In genomic region chr22:26481694-26482093, GRCh38 we compare ENCODE assay signal across 11 cellular contexts. TPM values are rescaled to one million over a fixed set of nuclear protein-coding genes. Genes with fewer than 3 reads are reported as not detected.
DNase-seq lines count a peak whose midpoint lies in the region; ATAC-seq and TF ChIP-seq lines count a peak whose summit lies in the region.
"Had no signal": no experiment of that assay in that cellular context is flagged by ENCODE, and none has a peak within 500 bp of the region (broad histone marks: within the 10 kb centered on the region; RNA-seq: fewer than 3 reads in every experiment).

No MANE protein-coding gene starts in this region.

- peak overlapping the region; percentile 92 for H3K4me3 Mint-ChIP-seq in activated CD4-positive, alpha-beta T cell treated with anti-CD3 and anti-CD28 coated beads, Interleukin-2, amount 10 ng/mL, durations not matched to agents 7 days and 5 days
- H3K4me3 Mint-ChIP-seq in dendritic cell treated with granulocyte-macrophage colony-stimulating factor and Interleukin-4, amounts not matched to agents 40 ng/mL and 50 ng/mL, for 4 days = peak overlapping the region; percentile 52

- intact Hi-C loops in dendritic cell treated with granulocyte-macrophage colony-stimulating factor and Interleukin-4, amounts not matched to agents 40 ng/mL and 50 ng/mL, for 4 days (cut with micrococcal nuclease) = no loop called here

- peak overlapping the region; percentile 97 for H3K27ac Mint-ChIP-seq in activated CD4-positive, alpha-beta T cell treated with anti-CD3 and anti-CD28 coated beads, Interleukin-2, amount 10 ng/mL, durations not matched to agents 7 days and 5 days
- H3K27ac Mint-ChIP-seq in dendritic cell treated with granulocyte-macrophage colony-stimulating factor and Interleukin-4, amounts not matched to agents 40 ng/mL and 50 ng/mL, for 4 days = peak overlapping the region; percentile 95

- H3K36me3 Mint-ChIP-seq in activated CD4-positive, alpha-beta T cell treated with anti-CD3 and anti-CD28 coated beads, Interleukin-2, amount 10 ng/mL, durations not matched to agents 7 days and 5 days (ENCODE audit: low read depth) = peaks cover 24% of the 10 kb centered on the region
- peaks cover 60% of the 10 kb centered on the region for H3K36me3 Mint-ChIP-seq in dendritic cell treated with granulocyte-macrophage colony-stimulating factor and Interleukin-4, amounts not matched to agents 40 ng/mL and 50 ng/mL, for 4 days (ENCODE audit: low read depth)

- H3K27me3 Mint-ChIP-seq in activated CD4-positive, alpha-beta T cell treated with anti-CD3 and anti-CD28 coated beads, Interleukin-2, amount 10 ng/mL, durations not matched to agents 7 days and 5 days = no peaks in the 10 kb centered on the region
- H3K27me3 Mint-ChIP-seq in dendritic cell treated with granulocyte-macrophage colony-stimulating factor and Interleukin-4, amounts not matched to agents 40 ng/mL and 50 ng/mL, for 4 days = no peaks in the 10 kb centered on the region

- no peak overlapping the region for H3K4me3 ChIP-seq in skin epidermis
- H3K4me3 ChIP-seq: colonic mucosa had no signal

- H3K4me1 Mint-ChIP-seq in activated CD4-positive, alpha-beta T cell treated with anti-CD3 and anti-CD28 coated beads, Interleukin-2, amount 10 ng/mL, durations not matched to agents 7 days and 5 days = peaks cover 82% of the 10 kb centered on the region
- peaks cover 84% of the 10 kb centered on the region for H3K4me1 Mint-ChIP-seq in dendritic cell treated with granulocyte-macrophage colony-stimulating factor and Interleukin-4, amounts not matched to agents 40 ng/mL and 50 ng/mL, for 4 days (ENCODE audit: low read depth)

- peak overlapping the region in 17 of 21 experiments; percentile 29 to 99 (median 72) for H3K27ac ChIP-seq in skin epidermis
- H3K27ac ChIP-seq: colonic mucosa, heart right ventricle had no signal

- ATAC-seq in GM21717 (IDR thresholded peaks at IDR 0.05; ENCODE audit: unreplicated experiment) (no peak), HG02678 (IDR thresholded peaks at IDR 0.05; ENCODE audit: unreplicated experiment) (no peak)
- ATAC-seq: heart right ventricle had no signal

- POLR2A ChIA-PET in activated CD4-positive, alpha-beta T cell treated with anti-CD3 and anti-CD28 coated beads, Interleukin-2, amount 10 ng/mL, durations not matched to agents 7 days and 5 days (lab: Charles Lee) = no interaction called here
- POLR2A ChIA-PET in HEK293T (lab: Yijun Ruan, JAX) = interaction anchor here (1.2 kb wide), 1 partner anchor 77 kb away, joined by 3 read pairs; no protein-coding TSS in a partner anchor

- no peaks in the 10 kb centered on the region for H3K9me3 Mint-ChIP-seq in activated CD4-positive, alpha-beta T cell treated with anti-CD3 and anti-CD28 coated beads, Interleukin-2, amount 10 ng/mL, durations not matched to agents 7 days and 5 days
- no peaks in the 10 kb centered on the region for H3K9me3 Mint-ChIP-seq in dendritic cell treated with granulocyte-macrophage colony-stimulating factor and Interleukin-4, amounts not matched to agents 40 ng/mL and 50 ng/mL, for 4 days

- CTCF ChIA-PET in activated CD4-positive, alpha-beta T cell treated with anti-CD3 and anti-CD28 coated beads, Interleukin-2, amount 10 ng/mL, durations not matched to agents 7 days and 5 days (lab: Charles Lee) = interaction anchor here (0.7 to 4.5 kb wide), 8 partner anchors 8 to 192 kb away, joined by 3 to 23 read pairs (median 3); no protein-coding TSS in a partner anchor
- CTCF ChIA-PET in HEK293T (lab: Yijun Ruan, JAX) = no interaction called here

- DNase-seq in activated CD4-positive, alpha-beta T cell treated with anti-CD3 and anti-CD28 coated beads, Interleukin-2, amount 10 ng/mL, durations not matched to agents 7 days and 5 days = no peak
- DNase-seq in activated CD4-positive, alpha-beta T cell treated with anti-CD3 and anti-CD28 coated beads for 1 hour = no peak
- peak; percentile 57 for DNase-seq in NAMALWA (ENCODE audit: low spot score)
- DNase-seq in HEK293T (ENCODE audit: extremely low spot score) = no peak
- DNase-seq: colonic mucosa; heart right ventricle; stimulated activated CD4-positive, alpha-beta T cell treated with anti-CD3 and anti-CD28 coated beads, Interleukin-4, amount 100 ng/mL, for 24 hours had no signal

TF ChIP-seq in HEK293T, 16 proteins besides CTCF, POLR2A, EP300 and RAD21:
- TF ChIP-seq ZNF384 (IDR thresholded peaks at IDR 0.05) (no peak), L3MBTL2 (conservative IDR thresholded peaks at IDR 0.05) (no peak), BHLHE40 (IDR thresholded peaks at IDR 0.05; ENCODE audit: borderline replicate concordance) (no peak), SUZ12 (IDR thresholded peaks at IDR 0.05) (no peak), FOXA1 (IDR thresholded peaks at IDR 0.05) (no peak), HDGF (IDR thresholded peaks at IDR 0.05; ENCODE audit: borderline replicate concordance) (no peak), FOXM1 (IDR thresholded peaks at IDR 0.05; ENCODE audit: borderline replicate concordance) (no peak), ELF4 (IDR thresholded peaks at IDR 0.05) (no peak), LEF1 (IDR thresholded peaks at IDR 0.05; ENCODE audit: borderline replicate concordance) (no peak), CTBP1 (IDR thresholded peaks at IDR 0.05; ENCODE audit: borderline replicate concordance) (no peak), ARNT (IDR thresholded peaks at IDR 0.05) (no peak), FOXK2 (IDR thresholded peaks at IDR 0.05) (no peak), SP1 (IDR thresholded peaks at IDR 0.05) (no peak), TARDBP (IDR thresholded peaks at IDR 0.05) (no peak)

RNA-seq across cellular contexts. Expression of gene HPS4, which starts 1.9 kb away (rescaled TPM):
- total RNA-seq in activated CD4-positive, alpha-beta T cell treated with anti-CD3 and anti-CD28 coated beads, Interleukin-2, amount 10 ng/mL, durations not matched to agents 7 days and 5 days = 10 to 100 TPM; 32.0 to 35.3 TPM

RNA-seq across cellular contexts. Expression of gene SRRD, which starts 2.0 kb away (rescaled TPM):
- 10 to 100 TPM; 17.9 to 19.1 TPM for total RNA-seq in activated CD4-positive, alpha-beta T cell treated with anti-CD3 and anti-CD28 coated beads, Interleukin-2, amount 10 ng/mL, durations not matched to agents 7 days and 5 days

RNA-seq across cellular contexts. Expression of gene TFIP11, which starts 30.6 kb away (rescaled TPM):
- 10 to 100 TPM; 52.5 to 58.5 TPM for total RNA-seq in activated CD4-positive, alpha-beta T cell treated with anti-CD3 and anti-CD28 coated beads, Interleukin-2, amount 10 ng/mL, durations not matched to agents 7 days and 5 days

RNA-seq across cellular contexts. Expression of gene ASPHD2, which starts 52.6 kb away (rescaled TPM):
- total RNA-seq in activated CD4-positive, alpha-beta T cell treated with anti-CD3 and anti-CD28 coated beads, Interleukin-2, amount 10 ng/mL, durations not matched to agents 7 days and 5 days = 1 to 10 TPM; 8.5 to 8.8 TPM
